ENCODE assay signal across 9 cellular contexts in genomic region chr14:34498684-34499412, GRCh38. TPM values are rescaled to one million over a fixed set of nuclear protein-coding genes. Genes with fewer than 3 reads are reported as not detected.
DNase-seq lines count a peak whose midpoint lies in the region; ATAC-seq and TF ChIP-seq lines count a peak whose summit lies in the region.
"Had no signal": no experiment of that assay in that cellular context is flagged by ENCODE, and none has a peak within 500 bp of the region (broad histone marks: within the 10 kb centered on the region; RNA-seq: fewer than 3 reads in every experiment).

No MANE protein-coding gene starts in this region.

- ATAC-seq in DND-41 (ENCODE audit: insufficient read depth, low read depth) (0 out of 3 replicates have a peak, but pooled peaks have one; percentile 45), HG03442 (IDR thresholded peaks at IDR 0.05; ENCODE audit: unreplicated experiment) (peak; percentile 58), HG02852 (IDR thresholded peaks at IDR 0.05; ENCODE audit: unreplicated experiment) (no peak)
- no peak for ATAC-seq in activated T-cell treated with anti-CD3 and anti-CD28 coated beads, Interleukin-2, amount 50 U/mL, for 72 hours (replicated peaks in 1 of 2)

- H3K9me3 Mint-ChIP-seq in glutamatergic neuron (ENCODE audit: unreplicated experiment), result no peaks in the 10 kb centered on the region
- H3K9me3 Mint-ChIP-seq in activated T-cell treated with anti-CD3 and anti-CD28 coated beads, Interleukin-2, amount 50 U/mL, for 72 hours, result no peaks in the 10 kb centered on the region

- H4K20me1 ChIP-seq in DND-41 (ENCODE audit: insufficient read depth, low read length) (no peaks in the 10 kb centered on the region), OCI-LY3 (ENCODE audit: insufficient read depth, low read length) (no peaks in the 10 kb centered on the region)

- no peak overlapping the region for H3K4me2 ChIP-seq in DND-41 (ENCODE audit: insufficient read depth, low read length)
- H3K4me2 ChIP-seq in OCI-LY3 (ENCODE audit: low read length), result no peak overlapping the region
- H3K4me2 ChIP-seq: KMS-11 had no signal

- peaks cover 1% of the 10 kb centered on the region for H3K4me1 Mint-ChIP-seq in glutamatergic neuron (ENCODE audit: low read depth, unreplicated experiment)
- no peaks in the 10 kb centered on the region for H3K4me1 Mint-ChIP-seq in activated T-cell treated with anti-CD3 and anti-CD28 coated beads, Interleukin-2, amount 50 U/mL, for 72 hours (ENCODE audit: low read depth)

- no peaks in the 10 kb centered on the region for H3K4me1 ChIP-seq in DND-41 (ENCODE audit: insufficient read depth, low read length)
- no peaks in the 10 kb centered on the region for H3K4me1 ChIP-seq in OCI-LY3 (ENCODE audit: low read length)

- H3K27ac ChIP-seq in DND-41 (ENCODE audit: low read length), result no peak overlapping the region
- no peak overlapping the region for H3K27ac ChIP-seq in OCI-LY3 (ENCODE audit: low read length)
- no peak overlapping the region for H3K27ac ChIP-seq in coronary artery
- H3K27ac ChIP-seq: KMS-11 had no signal

- H3K27me3 Mint-ChIP-seq in glutamatergic neuron (ENCODE audit: unreplicated experiment), result peaks cover 2% of the 10 kb centered on the region
- no peaks in the 10 kb centered on the region for H3K27me3 Mint-ChIP-seq in activated T-cell treated with anti-CD3 and anti-CD28 coated beads, Interleukin-2, amount 50 U/mL, for 72 hours (ENCODE audit: low read depth)

- H3K36me3 Mint-ChIP-seq in glutamatergic neuron (ENCODE audit: unreplicated experiment), result no peaks in the 10 kb centered on the region
- no peaks in the 10 kb centered on the region for H3K36me3 Mint-ChIP-seq in activated T-cell treated with anti-CD3 and anti-CD28 coated beads, Interleukin-2, amount 50 U/mL, for 72 hours (ENCODE audit: insufficient read depth in 2 of 2)

- peak; percentile 66 for TF ChIP-seq CTCF in DND-41 (IDR thresholded peaks at IDR 0.05; ENCODE audit: borderline replicate concordance, extremely low read depth, low read length, poor library complexity, severe bottlenecking)
- TF ChIP-seq CTCF in OCI-LY3 (IDR thresholded peaks at IDR 0.05; ENCODE audit: low read depth, low read length), result peak; percentile 50
- no peak for TF ChIP-seq CTCF in glutamatergic neuron (IDR thresholded peaks at IDR 0.05; ENCODE audit: partially characterized antibody, unreplicated experiment)
- no peak for TF ChIP-seq CTCF in coronary artery (IDR thresholded peaks at IDR 0.05)

- H3K27ac Mint-ChIP-seq in glutamatergic neuron (ENCODE audit: unreplicated experiment), result no peak overlapping the region
- no peak overlapping the region for H3K27ac Mint-ChIP-seq in activated T-cell treated with anti-CD3 and anti-CD28 coated beads, Interleukin-2, amount 50 U/mL, for 72 hours

- DNase-seq in DND-41 (peak; percentile 10), fibroblast of peridontal ligament (ENCODE audit: extremely low read depth) (peak; percentile 41), glutamatergic neuron (no peak), coronary artery (ENCODE audit: low spot score) (no peak)
- DNase-seq in activated T-cell treated with anti-CD3 and anti-CD28 coated beads, Interleukin-2, amount 50 U/mL, for 72 hours, result no peak

- H3K9ac ChIP-seq in DND-41 (ENCODE audit: low read depth, low read length) (no peak overlapping the region), OCI-LY3 (ENCODE audit: low read length) (no peak overlapping the region)
- H3K9ac ChIP-seq: KMS-11 had no signal

- H3K79me2 ChIP-seq in DND-41 (ENCODE audit: insufficient read depth, low read length) (no peaks in the 10 kb centered on the region), OCI-LY3 (ENCODE audit: low read length) (no peaks in the 10 kb centered on the region)

- H2AFZ ChIP-seq in DND-41 (ENCODE audit: low read depth, low read length) (no peak overlapping the region), OCI-LY3 (ENCODE audit: low read depth, low read length) (no peak overlapping the region)

- H3K4me3 ChIP-seq in DND-41 (ENCODE audit: low read depth in 1 of 2, low read length in 2 of 2), result no peak overlapping the region
- H3K4me3 ChIP-seq in OCI-LY3 (ENCODE audit: low read length), result no peak overlapping the region
- no peak overlapping the region for H3K4me3 ChIP-seq in coronary artery

- H3K9me3 ChIP-seq in DND-41 (ENCODE audit: insufficient read depth, low read length, severe bottlenecking), result no peaks in the 10 kb centered on the region
- H3K9me3 ChIP-seq in OCI-LY3 (ENCODE audit: insufficient read depth, low read length), result no peaks in the 10 kb centered on the region

- no peak overlapping the region for H3K4me3 Mint-ChIP-seq in glutamatergic neuron (ENCODE audit: unreplicated experiment)
- H3K4me3 Mint-ChIP-seq in activated T-cell treated with anti-CD3 and anti-CD28 coated beads, Interleukin-2, amount 50 U/mL, for 72 hours, result no peak overlapping the region

- H3K36me3 ChIP-seq in DND-41 (ENCODE audit: insufficient read depth, low read length), result no peaks in the 10 kb centered on the region
- no peaks in the 10 kb centered on the region for H3K36me3 ChIP-seq in OCI-LY3 (replicated peaks; ENCODE audit: low read depth, low read length)

- no peaks in the 10 kb centered on the region for H3K27me3 ChIP-seq in DND-41 (ENCODE audit: insufficient read depth, low read length, poor library complexity)
- H3K27me3 ChIP-seq in OCI-LY3 (ENCODE audit: low read depth, low read length), result 0 out of 2 replicates have a peak, but pooled peaks cover 8% of the 10 kb centered on the region

RNA-seq across cellular contexts. Expression of gene SPTSSA, which starts 36.8 kb away (rescaled TPM):
- total RNA-seq in glutamatergic neuron (ENCODE audit: unreplicated experiment), result 21.4 TPM
- 1 to 10 TPM; 7.3 to 8.1 TPM for total RNA-seq in activated T-cell treated with anti-CD3 and anti-CD28 coated beads, Interleukin-2, amount 50 U/mL, for 72 hours

RNA-seq across cellular contexts. Expression of gene EAPP, which starts 40.7 kb away (rescaled TPM):
- 33.2 TPM for total RNA-seq in glutamatergic neuron (ENCODE audit: unreplicated experiment)
- total RNA-seq in activated T-cell treated with anti-CD3 and anti-CD28 coated beads, Interleukin-2, amount 50 U/mL, for 72 hours, result 10 to 100 TPM; 53.4 to 54.8 TPM

Comparison
In these comparisons a context has a peak if more than half of its experiments do, and no peak if none do; other contexts are left out.
1. ATAC-seq: peak in DND-41 (single experiment) and HG03442 (single experiment); none in activated T-cell treated with anti-CD3 and anti-CD28 coated beads, Interleukin-2, amount 50 U/mL, for 72 hours (0 of 2) and HG02852 (single experiment).
2. DNase-seq: peak in DND-41 (single experiment) and fibroblast of peridontal ligament (single experiment); none in glutamatergic neuron (single experiment), activated T-cell treated with anti-CD3 and anti-CD28 coated beads, Interleukin-2, amount 50 U/mL, for 72 hours (0 of 2) and coronary artery (single experiment).
3. CTCF ChIP-seq: peak in DND-41 (single experiment) and OCI-LY3 (single experiment); none in glutamatergic neuron (single experiment) and coronary artery (single experiment).